2 cellular contexts compared by ENCODE assay signal in the genomic region with DNA sequence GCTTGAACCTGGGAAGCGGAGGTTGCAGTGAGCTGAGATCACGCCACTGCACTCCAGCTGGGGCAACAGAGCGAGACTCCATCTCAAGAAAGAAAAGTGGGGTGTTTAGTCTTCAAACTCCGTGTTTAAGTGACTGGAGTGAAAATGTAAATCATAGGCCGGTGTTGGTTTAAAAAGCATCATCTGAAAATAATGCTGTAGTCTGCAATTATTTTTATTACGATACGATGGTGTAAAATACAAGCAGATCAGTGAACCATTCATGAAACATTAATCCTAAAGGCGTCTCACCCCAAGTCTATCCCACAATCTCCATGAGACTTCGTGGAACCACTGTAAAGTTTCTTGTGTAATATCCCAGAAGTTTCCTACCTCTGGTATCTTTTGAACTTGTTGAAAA.
TF ChIP-seq lines count a peak whose summit lies in the region.

No MANE protein-coding gene starts in this region.

TF ChIP-seq in HepG2, 621 proteins besides CTCF, POLR2A, EP300 and RAD21:
- TF ChIP-seq MAFK (conservative IDR thresholded peaks at IDR 0.05 in 1 of 2, IDR thresholded peaks at IDR 0.05 in 1 of 2; ENCODE audit: low read length in 2 of 2) (peak; percentile 67 to 68), HHEX (CRISPR knock-in tag; IDR thresholded peaks at IDR 0.05) (no peak), ZNF564 (CRISPR knock-in tag; IDR thresholded peaks at IDR 0.05) (no peak), MED13 (CRISPR knock-in tag; IDR thresholded peaks at IDR 0.05) (no peak), TOE1 (CRISPR knock-in tag; IDR thresholded peaks at IDR 0.05) (no peak), MEF2D (CRISPR knock-in tag; IDR thresholded peaks at IDR 0.05) (no peak), FOXP4 (CRISPR knock-in tag; IDR thresholded peaks at IDR 0.05) (no peak), ZMYM2 (CRISPR knock-in tag; IDR thresholded peaks at IDR 0.05) (no peak), HIVEP1 (CRISPR knock-in tag; IDR thresholded peaks at IDR 0.05) (no peak), ZNF639 (CRISPR knock-in tag; conservative IDR thresholded peaks at IDR 0.05) (no peak), HBP1 (CRISPR knock-in tag; IDR thresholded peaks at IDR 0.05; ENCODE audit: low read depth) (no peak), MAFF (IDR thresholded peaks at IDR 0.05; ENCODE audit: low read depth, low read length) (0 out of 2 replicates have a peak, but pooled peaks have one; percentile 12), SKI (IDR thresholded peaks at IDR 0.05; ENCODE audit: partially characterized antibody) (no peak), ZNF207 (IDR thresholded peaks at IDR 0.05; ENCODE audit: borderline replicate concordance) (no peak), HOXA7 (CRISPR knock-in tag; IDR thresholded peaks at IDR 0.05) (no peak), GMEB1 (CRISPR knock-in tag; IDR thresholded peaks at IDR 0.05; ENCODE audit: borderline replicate concordance) (no peak)
- TF ChIP-seq, protein P1, sequence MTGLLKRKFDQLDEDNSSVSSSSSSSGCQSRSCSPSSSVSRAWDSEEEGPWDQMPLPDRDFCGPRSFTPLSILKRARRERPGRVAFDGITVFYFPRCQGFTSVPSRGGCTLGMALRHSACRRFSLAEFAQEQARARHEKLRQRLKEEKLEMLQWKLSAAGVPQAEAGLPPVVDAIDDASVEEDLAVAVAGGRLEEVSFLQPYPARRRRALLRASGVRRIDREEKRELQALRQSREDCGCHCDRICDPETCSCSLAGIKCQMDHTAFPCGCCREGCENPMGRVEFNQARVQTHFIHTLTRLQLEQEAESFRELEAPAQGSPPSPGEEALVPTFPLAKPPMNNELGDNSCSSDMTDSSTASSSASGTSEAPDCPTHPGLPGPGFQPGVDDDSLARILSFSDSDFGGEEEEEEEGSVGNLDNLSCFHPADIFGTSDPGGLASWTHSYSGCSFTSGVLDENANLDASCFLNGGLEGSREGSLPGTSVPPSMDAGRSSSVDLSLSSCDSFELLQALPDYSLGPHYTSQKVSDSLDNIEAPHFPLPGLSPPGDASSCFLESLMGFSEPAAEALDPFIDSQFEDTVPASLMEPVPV (CRISPR knock-in tag; IDR thresholded peaks at IDR 0.05): no peak
TF ChIP-seq in HepG2: peak in this region for 2.

TF ChIP-seq in WTC11, 78 proteins besides CTCF, POLR2A, EP300 and RAD21:
- TF ChIP-seq ZNF423 (CRISPR knock-in tag; IDR thresholded peaks at IDR 0.05) (no peak), GTF2I (CRISPR knock-in tag; conservative IDR thresholded peaks at IDR 0.05) (no peak), ZNF121 (CRISPR knock-in tag; IDR thresholded peaks at IDR 0.05) (peak; percentile 65; the same call in 1 of the 2 replicates)
- TF ChIP-seq, protein P2, sequence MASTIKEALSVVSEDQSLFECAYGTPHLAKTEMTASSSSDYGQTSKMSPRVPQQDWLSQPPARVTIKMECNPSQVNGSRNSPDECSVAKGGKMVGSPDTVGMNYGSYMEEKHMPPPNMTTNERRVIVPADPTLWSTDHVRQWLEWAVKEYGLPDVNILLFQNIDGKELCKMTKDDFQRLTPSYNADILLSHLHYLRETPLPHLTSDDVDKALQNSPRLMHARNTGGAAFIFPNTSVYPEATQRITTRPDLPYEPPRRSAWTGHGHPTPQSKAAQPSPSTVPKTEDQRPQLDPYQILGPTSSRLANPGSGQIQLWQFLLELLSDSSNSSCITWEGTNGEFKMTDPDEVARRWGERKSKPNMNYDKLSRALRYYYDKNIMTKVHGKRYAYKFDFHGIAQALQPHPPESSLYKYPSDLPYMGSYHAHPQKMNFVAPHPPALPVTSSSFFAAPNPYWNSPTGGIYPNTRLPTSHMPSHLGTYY (CRISPR knock-in tag; IDR thresholded peaks at IDR 0.05): no peak
- TF ChIP-seq, protein P3, sequence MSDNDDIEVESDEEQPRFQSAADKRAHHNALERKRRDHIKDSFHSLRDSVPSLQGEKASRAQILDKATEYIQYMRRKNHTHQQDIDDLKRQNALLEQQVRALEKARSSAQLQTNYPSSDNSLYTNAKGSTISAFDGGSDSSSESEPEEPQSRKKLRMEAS (CRISPR knock-in tag; IDR thresholded peaks at IDR 0.05): no peak
